Comparison of ENCODE assay signal across 7 cellular contexts in genomic region chr13:30892966-30893365, GRCh38. TPM values are rescaled to one million over a fixed set of nuclear protein-coding genes. Genes with fewer than 3 reads are reported as not detected.
A peak's percentile ranks its signal among the peaks of the same experiment; 100 is the strongest.
DNase-seq lines count a peak whose midpoint lies in the region; ATAC-seq, FAIRE-seq and TF ChIP-seq lines count a peak whose summit lies in the region.

No MANE protein-coding gene starts in this region.

- H4K5ac ChIP-seq in H1 (ENCODE audit: insufficient read length, low read depth, low read length), result no peak overlapping the region

- no peaks in the 10 kb centered on the region for H3K9me3 Mint-ChIP-seq in osteocyte (ENCODE audit: unreplicated experiment)

- H2AFZ ChIP-seq in H1 (ENCODE audit: low read length), result no peak overlapping the region

- CTCF ChIA-PET in H1 (lab: Charles Lee; ENCODE audit: partially characterized antibody), result interaction anchor here (0.7 to 2.7 kb wide), 24 partner anchors 9 to 217 kb away, joined by 3 to 17 read pairs (median 5); partner anchors contain the start of genes MEDAG and TEX26

- DNase-seq in GM03348 (ENCODE audit: low spot score) (peak; percentile 41), MG63 (peak; percentile 48), H1 (ENCODE audit: low read depth in 1 of 2, low spot score in 2 of 2) (peak in 1 of 2 experiments; percentile 94), osteocyte (ENCODE audit: extremely low spot score, unreplicated experiment) (no peak), NCI-H774 (lab: John Stamatoyannopoulos, UW) (no peak), LoVo (ENCODE audit: low spot score) (no peak)

- no peak overlapping the region for H3K56ac ChIP-seq in H1 (replicated peaks; ENCODE audit: insufficient read length, low read depth, low read length)

- H3K36me3 ChIP-seq in MG63, result no peaks in the 10 kb centered on the region
- peaks cover 0 to 2% (median 0%) of the 10 kb centered on the region in 4 experiments; a peak in 2 of 8 replicates for H3K36me3 ChIP-seq in H1 (ENCODE audit: control insufficient read depth in 2 of 4, insufficient read depth in 4 of 4, low read length in 3 of 4)

- H2BK120ac ChIP-seq in H1 (replicated peaks; ENCODE audit: low read depth, low read length), result no peak overlapping the region

- H2BK12ac ChIP-seq in H1 (ENCODE audit: low read depth, low read length), result no peak overlapping the region

- no peak overlapping the region for H2BK5ac ChIP-seq in H1 (ENCODE audit: low read depth, low read length)

- H3K4me3 ChIP-seq in MG63, result no peak overlapping the region
- no peak overlapping the region for H3K4me3 ChIP-seq in H1 (ENCODE audit: extremely low read depth in 1 of 4, insufficient read depth in 2 of 4, low read depth in 3 of 4, low read length in 4 of 4)

- no peaks in the 10 kb centered on the region for H3K27me3 ChIP-seq in MG63
- no peaks in the 10 kb centered on the region for H3K27me3 ChIP-seq in H1 (replicated peaks in 1 of 4; ENCODE audit: control insufficient read depth in 3 of 4, extremely low read depth in 1 of 4, insufficient read depth in 3 of 4, low read length in 3 of 4)

- FAIRE-seq in H1 (lab: Jason Lieb, UNC), result peak; percentile 36

- no peaks in the 10 kb centered on the region for H4K20me1 ChIP-seq in H1 (replicated peaks in 1 of 2; ENCODE audit: control insufficient read depth in 1 of 2, insufficient read depth in 2 of 2, low read length in 2 of 2)

- peaks cover 0 to 3% (median 0%) of the 10 kb centered on the region in 4 experiments; a peak in 1 of 7 replicates for H3K4me1 ChIP-seq in H1 (replicated peaks in 1 of 4; ENCODE audit: control insufficient read depth in 3 of 4, insufficient read depth in 4 of 4, low read length in 3 of 4)

- H3K9me3 ChIP-seq in MG63 (no peaks in the 10 kb centered on the region), H1 (ENCODE audit: insufficient read depth in 2 of 2, low read depth in 1 of 2, low read length in 1 of 2) (no peaks in the 10 kb centered on the region)

- H3K4me1 Mint-ChIP-seq in osteocyte (ENCODE audit: unreplicated experiment), result peaks cover 31% of the 10 kb centered on the region

- TF ChIP-seq CTCF in H1 (IDR thresholded peaks at IDR 0.05; ENCODE audit: control extremely low read depth in 1 of 3, insufficient read depth in 1 of 3, low read depth in 1 of 3, low read length in 3 of 3), result peak; percentile 75 to 94 (median 93)
- TF ChIP-seq CTCF in osteocyte (IDR thresholded peaks at IDR 0.05), result peak; percentile 56

- H3K23me2 ChIP-seq in H1 (ENCODE audit: low read depth, low read length), result no peaks in the 10 kb centered on the region

- H3K23ac ChIP-seq in H1 (ENCODE audit: insufficient read length), result no peak overlapping the region

- TF ChIP-seq POLR2A in H1 (IDR thresholded peaks at IDR 0.05; ENCODE audit: control extremely low read depth in 1 of 2, low read depth in 2 of 2, low read length in 2 of 2), result no peak

- TF ChIP-seq EP300 in H1 (IDR thresholded peaks at IDR 0.05; ENCODE audit: borderline replicate concordance in 1 of 2, low read depth in 2 of 2, low read length in 2 of 2), result no peak

- no peak overlapping the region for H4K8ac ChIP-seq in H1 (ENCODE audit: extremely low read depth, insufficient read depth, low read length)

- H3K27ac Mint-ChIP-seq in osteocyte (ENCODE audit: unreplicated experiment), result no peak overlapping the region

- no peak overlapping the region for H2AK5ac ChIP-seq in H1 (ENCODE audit: low read depth, low read length)

- 31% methylated on average over 6 of the region's 6 CpGs; no CpG with 5 or more reads in 1 of the 2 experiments for WGBS in H1 (ENCODE audit: extremely low coverage in 1 of 2, insufficient coverage in 1 of 2, insufficient read length in 1 of 2, insufficient replicate concordance in 2 of 2, low coverage in 1 of 2, low lambda C conversion rate in 2 of 2, missing lambda C conversion rate in 1 of 2), 2 experiments

- no peaks in the 10 kb centered on the region for H3K79me1 ChIP-seq in H1 (ENCODE audit: low read depth, low read length)

- no peak overlapping the region for H2BK20ac ChIP-seq in H1 (ENCODE audit: low read length)

- no peak overlapping the region for H3K4me3 Mint-ChIP-seq in osteocyte (ENCODE audit: unreplicated experiment)

- H3K79me2 ChIP-seq in H1 (ENCODE audit: control insufficient read depth in 1 of 2, insufficient read depth in 2 of 2, low read length in 2 of 2), result no peaks in the 10 kb centered on the region

- no peak overlapping the region for H3K27ac ChIP-seq in H1 (ENCODE audit: low read depth, low read length)

- ATAC-seq in GM19397 (IDR thresholded peaks at IDR 0.05; ENCODE audit: unreplicated experiment), result no peak

- H3K18ac ChIP-seq in H1 (ENCODE audit: extremely low read depth, low read length), result no peak overlapping the region

- no peaks in the 10 kb centered on the region for H3K27me3 Mint-ChIP-seq in osteocyte (ENCODE audit: unreplicated experiment)

- H3K4ac ChIP-seq in H1 (replicated peaks; ENCODE audit: insufficient read length, low read depth, low read length), result no peak overlapping the region

- TF ChIP-seq RAD21 in H1 (IDR thresholded peaks at IDR 0.05 in 1 of 2, conservative IDR thresholded peaks at IDR 0.05 in 1 of 2; ENCODE audit: low read depth in 2 of 2, low read length in 2 of 2), result peak; percentile 47 to 59

- no peak overlapping the region for H3K14ac ChIP-seq in H1 (ENCODE audit: insufficient read length)

- no peak overlapping the region for H3K9ac ChIP-seq in H1 (replicated peaks in 1 of 4; ENCODE audit: extremely low read depth in 1 of 4, low read depth in 3 of 4, low read length in 3 of 4)

- H3K36me3 Mint-ChIP-seq in osteocyte (ENCODE audit: unreplicated experiment), result peaks cover 2% of the 10 kb centered on the region

- POLR2A ChIA-PET in H1 (lab: Charles Lee; ENCODE audit: partially characterized antibody), result no interaction called here

- H4K91ac ChIP-seq in H1 (replicated peaks; ENCODE audit: insufficient read length, low read length), result no peak overlapping the region

- no peak overlapping the region for H3K4me2 ChIP-seq in H1 (ENCODE audit: insufficient read depth in 1 of 2, low read depth in 2 of 2, low read length in 2 of 2)

- no peak overlapping the region for H2BK15ac ChIP-seq in H1 (ENCODE audit: low read length)

TF ChIP-seq in H1, 55 proteins besides CTCF, POLR2A, EP300 and RAD21:
- TF ChIP-seq FOSL1 (IDR thresholded peaks at IDR 0.05; ENCODE audit: insufficient read depth, low read depth, low read length), result no peak
- TF ChIP-seq TEAD4 (IDR thresholded peaks at IDR 0.05; ENCODE audit: low read depth, low read length), result peak; percentile 62; the same call in 1 of the 2 replicates

RNA-seq across cellular contexts. Expression of gene MEDAG, which starts 13.1 kb away (rescaled TPM):
- total RNA-seq in MG63 (2014; rRNA removed; shearing (Covaris generic); ENCODE audit: low replicate concordance), result 1.1 and 5.7 TPM in 2 replicates
- 1.6 and 2.1 TPM in 2 replicates for total RNA-seq in H1 (2021; fragmentation: NEBNext Ultra II Directional; extraction: Animal tissue kit (Norgen Biotek cat#: 25700))
- 2.4 and 3.1 TPM in 2 replicates for polyA plus RNA-seq in H1 (2011; rRNA removed)
- 3.1 TPM for polyA plus RNA-seq in H1 (2011; cell fraction: cytosol; rRNA removed)
- polyA plus RNA-seq in H1 (2011; cell fraction: nucleus; rRNA removed), result 1.7 TPM
- 2.0 to 3.1 TPM (median 2.5 TPM) in 4 replicates for polyA plus RNA-seq in H1 (2012, experiment 1 of 2)
- polyA plus RNA-seq in H1 (2012, experiment 2 of 2), result 0.75 TPM
- 1.2 TPM for polyA plus RNA-seq in H1 (2013, experiment 1 of 2)
- polyA plus RNA-seq in H1 (2013, experiment 2 of 2), result 1.6 TPM
- polyA minus RNA-seq in H1 (2011; rRNA and poly(A)+ RNA removed), result 1.8 TPM in 2 replicates
- 1.2 TPM for polyA minus RNA-seq in H1 (2011; cell fraction: cytosol; rRNA and poly(A)+ RNA removed)
- polyA minus RNA-seq in H1 (2011; cell fraction: nucleus; rRNA and poly(A)+ RNA removed), result 1.4 TPM
- 2.0 and 2.7 TPM in 2 replicates for total RNA-seq in osteocyte

RNA-seq across cellular contexts. Expression of gene TEX26, which starts 39.5 kb away (rescaled TPM):
- total RNA-seq in MG63 (2014; rRNA removed; shearing (Covaris generic); ENCODE audit: low replicate concordance), result not detected in 2 replicates
- total RNA-seq in H1 (2021; fragmentation: NEBNext Ultra II Directional; extraction: Animal tissue kit (Norgen Biotek cat#: 25700)), result not detected in 2 replicates
- polyA plus RNA-seq in H1 (2011; rRNA removed), result not detected in 2 replicates
- polyA plus RNA-seq in H1 (2011; cell fraction: cytosol; rRNA removed), result not detected
- polyA plus RNA-seq in H1 (2011; cell fraction: nucleus; rRNA removed), result not detected
- polyA plus RNA-seq in H1 (2012, experiment 1 of 2), result not detected in 4 replicates
- not detected for polyA plus RNA-seq in H1 (2012, experiment 2 of 2)
- polyA plus RNA-seq in H1 (2013, experiment 1 of 2), result not detected
- polyA plus RNA-seq in H1 (2013, experiment 2 of 2), result not detected
- polyA minus RNA-seq in H1 (2011; rRNA and poly(A)+ RNA removed), result not detected in 2 replicates
- polyA minus RNA-seq in H1 (2011; cell fraction: cytosol; rRNA and poly(A)+ RNA removed), result not detected
- not detected for polyA minus RNA-seq in H1 (2011; cell fraction: nucleus; rRNA and poly(A)+ RNA removed)
- total RNA-seq in osteocyte, result not detected in 2 replicates

Comparison
In these comparisons a context has a peak if more than half of its experiments do, and no peak if none do; other contexts are left out.
1. DNase-seq: peak in GM03348 (single experiment) and MG63 (single experiment); none in osteocyte (single experiment), NCI-H774 (single experiment) and LoVo (single experiment).